18 cellular contexts compared by ENCODE assay signal in genomic region chr6:13377054-13377758, GRCh38.
"Had no signal": no experiment of that assay in that cellular context is flagged by ENCODE, and none has a peak within 500 bp of the region (broad histone marks: within the 10 kb centered on the region; RNA-seq: fewer than 3 reads in every experiment).

No MANE protein-coding gene starts in this region.

- H3K27me3 Mint-ChIP-seq: activated naive CD8-positive, alpha-beta T cell treated with anti-CD3 and anti-CD28 coated beads, Interleukin-2, amount 50 U/mL, for 24 hours had no signal

- H3K4me3 ChIP-seq: heart left ventricle, tibial artery had no signal

- H3K27ac ChIP-seq: heart left ventricle, tibial artery had no signal

- H3K9me3 Mint-ChIP-seq: activated naive CD4-positive, alpha-beta T cell treated with anti-CD3 and anti-CD28 coated beads, Interleukin-2, amount 10 ng/mL, durations not matched to agents 7 days and 5 days; neural crest cell; T-helper 1 cell treated with Interleukin-12 subunit alpha and Interleukin-12 subunit beta and Interleukin-4 antibody, amounts not matched to agents 30 μg/mL and 1 μg/mL, for 36 hours had no signal

- FAIRE-seq: keratinocyte had no signal

- DNase-seq: activated CD4-positive, alpha-beta T cell treated with anti-CD3 and anti-CD28 coated beads for 4 hours; activated CD4-positive, alpha-beta T cell treated with anti-CD3 and anti-CD28 coated beads, Interleukin-2, amount 50 U/mL, for 48 hours; activated CD4-positive, CD25-positive, alpha-beta regulatory T cell; activated effector memory CD4-positive, alpha-beta T cell treated with Interleukin-2 at 50 U/mL for 16 hours; activated naive CD4-positive, alpha-beta T cell treated with anti-CD3 and anti-CD28 coated beads, Interleukin-2, amount 10 ng/mL, durations not matched to agents 7 days and 5 days; activated naive CD8-positive, alpha-beta T cell treated with anti-CD3 and anti-CD28 coated beads, Interleukin-2, amount 50 U/mL, for 24 hours; activated T-cell treated with anti-CD3 and anti-CD28 coated beads, Interleukin-2, amount 50 U/mL, for 72 hours; heart left ventricle; left colon; mesenchymal stem cell; stimulated activated CD4-positive, alpha-beta T cell treated with anti-CD3 and anti-CD28 coated beads, Interleukin-4, amount 100 ng/mL, for 24 hours; stimulated activated naive CD8-positive, alpha-beta T cell treated with anti-CD3 and anti-CD28 coated beads, Interleukin-15, Interleukin-2, amounts not matched to agents 100 U/mL and 50 U/mL, for 24 hours; T1000; tibial artery had no signal

- H3K9me3 ChIP-seq: tibial artery had no signal

- H3K27ac Mint-ChIP-seq: activated naive CD4-positive, alpha-beta T cell treated with anti-CD3 and anti-CD28 coated beads, Interleukin-2, amount 10 ng/mL, durations not matched to agents 7 days and 5 days; activated naive CD8-positive, alpha-beta T cell treated with anti-CD3 and anti-CD28 coated beads, Interleukin-2, amount 50 U/mL, for 24 hours; activated T-cell treated with anti-CD3 and anti-CD28 coated beads, Interleukin-2, amount 50 U/mL, for 72 hours; progenitor cell of endocrine pancreas; T-helper 1 cell treated with Interleukin-12 subunit alpha and Interleukin-12 subunit beta and Interleukin-4 antibody, amounts not matched to agents 30 μg/mL and 1 μg/mL, for 36 hours had no signal

- H3K4me3 Mint-ChIP-seq: activated naive CD4-positive, alpha-beta T cell treated with anti-CD3 and anti-CD28 coated beads, Interleukin-2, amount 10 ng/mL, durations not matched to agents 7 days and 5 days; activated naive CD8-positive, alpha-beta T cell treated with anti-CD3 and anti-CD28 coated beads, Interleukin-2, amount 50 U/mL, for 24 hours; activated T-cell treated with anti-CD3 and anti-CD28 coated beads, Interleukin-2, amount 50 U/mL, for 72 hours; neural crest cell; T-helper 1 cell treated with Interleukin-12 subunit alpha and Interleukin-12 subunit beta and Interleukin-4 antibody, amounts not matched to agents 30 μg/mL and 1 μg/mL, for 36 hours had no signal

- ATAC-seq: activated naive CD8-positive, alpha-beta T cell treated with anti-CD3 and anti-CD28 coated beads, Interleukin-2, amount 50 U/mL, for 24 hours; activated T-cell treated with anti-CD3 and anti-CD28 coated beads, Interleukin-2, amount 50 U/mL, for 72 hours; heart left ventricle; left colon; stimulated activated naive CD8-positive, alpha-beta T cell treated with anti-CD3 and anti-CD28 coated beads, Interleukin-15, Interleukin-2, amounts not matched to agents 100 U/mL and 50 U/mL, for 24 hours had no signal

- H3K27me3 ChIP-seq: heart left ventricle, tibial artery had no signal
